ENCODE assay signal across 8 cellular contexts in genomic region chr4:73608677-73609594, GRCh38. TPM values are rescaled to one million over a fixed set of nuclear protein-coding genes. Genes with fewer than 3 reads are reported as not detected.
A peak's percentile ranks its signal among the peaks of the same experiment; 100 is the strongest.
DNase-seq lines count a peak whose midpoint lies in the region; ATAC-seq and TF ChIP-seq lines count a peak whose summit lies in the region.

No MANE protein-coding gene starts in this region.

- ATAC-seq in HCT116: peak; percentile 38; the same call in 1 of the 2 replicates

- no peak overlapping the region for H3K9ac ChIP-seq in HCT116 (ENCODE audit: low read length)

- H3K4me2 ChIP-seq in HCT116 (ENCODE audit: low read length): no peak overlapping the region

- CTCF ChIA-PET in HCT116 (lab: Charles Lee): interaction anchor here (1.0 kb wide), 1 partner anchor 16 kb away, joined by 3 read pairs; no protein-coding TSS in a partner anchor

- H3K27me3 ChIP-seq in HCT116 (ENCODE audit: insufficient read depth, low read length): no peaks in the 10 kb centered on the region
- no peaks in the 10 kb centered on the region for H3K27me3 ChIP-seq in ascending aorta

- H3K27ac ChIP-seq in HCT116 (ENCODE audit: low read depth, low read length) (no peak overlapping the region), ascending aorta (no peak overlapping the region)

- DNase-seq in A172 (ENCODE audit: low spot score) (peak; percentile 33), HCT116 (ENCODE audit: low read depth, low spot score) (no peak), NCI-H748 treated with DMSO at 0.1 percent for 48 hours (lab: John Stamatoyannopoulos, UW) (peak; percentile 73), foreskin fibroblast (peak; percentile 44 to 76), midbrain (lab: John Stamatoyannopoulos, UW) (no peak), ascending aorta (ENCODE audit: low spot score in 2 of 2) (no peak)
- DNase-seq in central memory CD4-positive, alpha-beta T cell: no peak
- DNase-seq in effector CD4-positive, alpha-beta T cell: no peak

- no peaks in the 10 kb centered on the region for H3K79me2 ChIP-seq in HCT116 (ENCODE audit: insufficient read depth, low read length)

- RAD21 ChIA-PET in HCT116 (lab: Charles Lee; ENCODE audit: low non-redundant PET in 1 of 2, low total read pairs in 2 of 2, uncharacterized antibody in 2 of 2, unreplicated experiment in 2 of 2): no interaction called here

- H3K9me2 ChIP-seq in HCT116 (ENCODE audit: insufficient read depth): no peaks in the 10 kb centered on the region

- H3K4me1 ChIP-seq in HCT116 (ENCODE audit: control insufficient read depth in 1 of 2, insufficient read depth in 2 of 2, low read length in 2 of 2) (peaks cover 0 to 5% of the 10 kb centered on the region in 2 experiments; a peak in 1 of 4 replicates), ascending aorta (no peaks in the 10 kb centered on the region)

- H3K9me3 ChIP-seq in HCT116 (ENCODE audit: control insufficient read depth in 1 of 2, insufficient read depth in 1 of 2, low read depth in 1 of 2, low read length in 2 of 2) (no peaks in the 10 kb centered on the region), ascending aorta (no peaks in the 10 kb centered on the region)

- TF ChIP-seq CTCF in HCT116 (IDR thresholded peaks at IDR 0.05 in 2 of 3, conservative IDR thresholded peaks at IDR 0.05 in 1 of 3; ENCODE audit: borderline replicate concordance in 1 of 3, insufficient read depth in 1 of 3, low read depth in 2 of 3, low read length in 2 of 3) (no peak), foreskin fibroblast (IDR thresholded peaks at IDR 0.05; ENCODE audit: low read depth, low read length) (no peak), ascending aorta (IDR thresholded peaks at IDR 0.05) (no peak)

- no peak for TF ChIP-seq POLR2A in HCT116 (IDR thresholded peaks at IDR 0.05; ENCODE audit: borderline replicate concordance, extremely low read depth, insufficient read depth, insufficient read length)

- no peaks in the 10 kb centered on the region for H4K20me1 ChIP-seq in HCT116 (ENCODE audit: insufficient read depth)

- POLR2A ChIA-PET in HCT116 (lab: Charles Lee): no interaction called here

- H2AFZ ChIP-seq in HCT116 (ENCODE audit: low read depth, low read length, poor library complexity, severe bottlenecking): no peak overlapping the region

- intact Hi-C loops in HCT116 (cut with micrococcal nuclease) (no loop called here), ascending aorta (cut with DNase I) (no loop called here)

- H3K4me3 ChIP-seq in HCT116 (replicated peaks in 1 of 2; ENCODE audit: low read depth in 1 of 2, low read length in 2 of 2): no peak overlapping the region
- no peak overlapping the region for H3K4me3 ChIP-seq in foreskin fibroblast (ENCODE audit: low read depth in 1 of 2, low read length in 2 of 2)
- no peak overlapping the region for H3K4me3 ChIP-seq in ascending aorta

- H3K36me3 ChIP-seq in HCT116 (ENCODE audit: control insufficient read depth in 1 of 2, insufficient read depth in 2 of 2, low read length in 2 of 2): no peaks in the 10 kb centered on the region
- no peaks in the 10 kb centered on the region for H3K36me3 ChIP-seq in ascending aorta

- no peak for TF ChIP-seq RAD21 in HCT116 (IDR thresholded peaks at IDR 0.05; ENCODE audit: low read depth)

- no TSS peak for BruUV-seq in HCT116 (replicated peaks; lab: Mats Ljungman, UMichigan)

TF ChIP-seq in HCT116, 20 proteins besides CTCF, POLR2A, EP300 and RAD21:
- TF ChIP-seq FOSL1 (IDR thresholded peaks at IDR 0.05; ENCODE audit: low read depth) (peak; percentile 29), CBX3 (IDR thresholded peaks at IDR 0.05; ENCODE audit: low read depth) (no peak), ZNF274 (IDR thresholded peaks at IDR 0.05; ENCODE audit: low read depth, low read length) (no peak), CEBPB (IDR thresholded peaks at IDR 0.05; ENCODE audit: low read depth) (0 out of 2 replicates have a peak, but pooled peaks have one; percentile 6), ZFX (IDR thresholded peaks at IDR 0.05) (no peak), SRF (IDR thresholded peaks at IDR 0.05; ENCODE audit: low read depth) (no peak)

RNA-seq across cellular contexts. Expression of gene RASSF6, which starts 11.3 kb away (rescaled TPM):
- 0.02 and 0.31 TPM in 2 replicates for total RNA-seq in A172 (2014; rRNA removed; shearing (Covaris generic))
- 1.1 TPM for total RNA-seq in HCT116 (2021; ENCODE audit: unreplicated experiment)
- polyA plus RNA-seq in HCT116 (2012): 0.25 and 0.29 TPM in 2 replicates
- 1.4 TPM for total RNA-seq in ascending aorta

Comparison
In these comparisons a context has a peak if more than half of its experiments do, and no peak if none do; other contexts are left out.
1. DNase-seq: peak in A172 (single experiment), NCI-H748 treated with DMSO at 0.1 percent for 48 hours (single experiment) and foreskin fibroblast (2 of 2); none in HCT116 (single experiment), midbrain (single experiment), central memory CD4-positive, alpha-beta T cell (single experiment), effector CD4-positive, alpha-beta T cell (single experiment) and ascending aorta (0 of 2).